In genomic region chr2:102240640-102241370, GRCh38 we compare ENCODE assay signal across 1 cellular context.
TF ChIP-seq lines count a peak whose summit lies in the region.

No MANE protein-coding gene starts in this region.

TF ChIP-seq in HepG2, 621 proteins besides CTCF, POLR2A, EP300 and RAD21 (continued from another document and continues in another):
- TF ChIP-seq ATF6 (CRISPR knock-in tag; conservative IDR thresholded peaks at IDR 0.05) = no peak
- peak; percentile 61; the same call in 1 of the 2 replicates for TF ChIP-seq ZNF556 (CRISPR knock-in tag; IDR thresholded peaks at IDR 0.05; ENCODE audit: borderline replicate concordance)
- TF ChIP-seq CSRNP1 (CRISPR knock-in tag; IDR thresholded peaks at IDR 0.05) = no peak; the same call in 1 of the 2 replicates
- no peak for TF ChIP-seq ZC3H13 (CRISPR knock-in tag; IDR thresholded peaks at IDR 0.05)
- TF ChIP-seq HINFP (CRISPR knock-in tag; IDR thresholded peaks at IDR 0.05; ENCODE audit: low read depth) = no peak
- TF ChIP-seq ZNF563 (CRISPR knock-in tag; IDR thresholded peaks at IDR 0.05) = no peak; the same call in 1 of the 2 replicates
- 0 out of 2 replicates have a peak, but pooled peaks have one; percentile 33 for TF ChIP-seq ATF3 (CRISPR knock-in tag; IDR thresholded peaks at IDR 0.05)
- TF ChIP-seq ARID3A (IDR thresholded peaks at IDR 0.05; ENCODE audit: low read depth, low read length) = peak; percentile 54; the same call in 1 of the 2 replicates
- no peak for TF ChIP-seq ZNF260 (CRISPR knock-in tag; IDR thresholded peaks at IDR 0.05; ENCODE audit: borderline replicate concordance, low read depth)
- TF ChIP-seq UBTF (CRISPR knock-in tag; IDR thresholded peaks at IDR 0.05) = peak; percentile 67
- TF ChIP-seq MLX (CRISPR knock-in tag; IDR thresholded peaks at IDR 0.05) = peak; percentile 81
- TF ChIP-seq ZNF737 (CRISPR knock-in tag; IDR thresholded peaks at IDR 0.05; ENCODE audit: borderline replicate concordance) = no peak
- peak; percentile 94 for TF ChIP-seq ZNF331 (CRISPR knock-in tag; IDR thresholded peaks at IDR 0.05)
- 0 out of 2 replicates have a peak, but pooled peaks have one; percentile 55 for TF ChIP-seq REL (CRISPR knock-in tag; conservative IDR thresholded peaks at IDR 0.05)
- peak; percentile 90; the same call in 1 of the 2 replicates for TF ChIP-seq CBX5 (CRISPR knock-in tag; IDR thresholded peaks at IDR 0.05; ENCODE audit: borderline replicate concordance)
- TF ChIP-seq ZFY (CRISPR knock-in tag; IDR thresholded peaks at IDR 0.05) = no peak; the same call in 1 of the 2 replicates
- TF ChIP-seq CENPX (CRISPR knock-in tag; IDR thresholded peaks at IDR 0.05) = no peak
- TF ChIP-seq AGO2 (optimal IDR thresholded peaks at IDR 0.05; ENCODE audit: low read depth, low read length) = no peak
- no peak for TF ChIP-seq ZFYVE20 (CRISPR knock-in tag; IDR thresholded peaks at IDR 0.05; ENCODE audit: borderline replicate concordance, low read depth)
- 0 out of 2 replicates have a peak, but pooled peaks have one; percentile 53 for TF ChIP-seq STAT6 (CRISPR knock-in tag; IDR thresholded peaks at IDR 0.05; ENCODE audit: borderline replicate concordance)
- no peak for TF ChIP-seq ZNF577 (CRISPR knock-in tag; IDR thresholded peaks at IDR 0.05; ENCODE audit: borderline replicate concordance, low read depth)
- TF ChIP-seq AKNA (CRISPR knock-in tag; IDR thresholded peaks at IDR 0.05; ENCODE audit: borderline replicate concordance) = no peak; the same call in 1 of the 2 replicates
- no peak for TF ChIP-seq SNAI1 (CRISPR knock-in tag; IDR thresholded peaks at IDR 0.05; ENCODE audit: borderline replicate concordance)
- TF ChIP-seq SNRNP70 (IDR thresholded peaks at IDR 0.05; ENCODE audit: low read depth, low read length) = no peak
- no peak for TF ChIP-seq ZNF879 (CRISPR knock-in tag; IDR thresholded peaks at IDR 0.05)
- TF ChIP-seq ZBTB7B (CRISPR knock-in tag; IDR thresholded peaks at IDR 0.05) = peak; percentile 65; the same call in 1 of the 2 replicates
- no peak for TF ChIP-seq FLYWCH1 (CRISPR knock-in tag; IDR thresholded peaks at IDR 0.05)
- no peak for TF ChIP-seq LCORL (IDR thresholded peaks at IDR 0.05)
- peak; percentile 87 for TF ChIP-seq LCORL (CRISPR knock-in tag; IDR thresholded peaks at IDR 0.05)
- peak; percentile 89; the same call in 1 of the 2 replicates for TF ChIP-seq ZNF598 (CRISPR knock-in tag; IDR thresholded peaks at IDR 0.05; ENCODE audit: borderline replicate concordance)
- TF ChIP-seq ZNF33B (CRISPR knock-in tag; IDR thresholded peaks at IDR 0.05) = 0 out of 2 replicates have a peak, but pooled peaks have one; percentile 37
- no peak for TF ChIP-seq ZNF10 (CRISPR knock-in tag; IDR thresholded peaks at IDR 0.05; ENCODE audit: borderline replicate concordance, low read depth)
- TF ChIP-seq CCAR2 (optimal IDR thresholded peaks at IDR 0.05; ENCODE audit: low read depth, low read length) = no peak
- no peak for TF ChIP-seq ZNF770 (CRISPR knock-in tag; IDR thresholded peaks at IDR 0.05)
- TF ChIP-seq POLR2AphosphoS5 (IDR thresholded peaks at IDR 0.05; ENCODE audit: low read depth, low read length) = no peak
- no peak for TF ChIP-seq ZNF432 (CRISPR knock-in tag; IDR thresholded peaks at IDR 0.05; ENCODE audit: borderline replicate concordance)
- peak; percentile 68; the same call in 1 of the 2 replicates for TF ChIP-seq SALL2 (CRISPR knock-in tag; IDR thresholded peaks at IDR 0.05)
- TF ChIP-seq HHEX (CRISPR knock-in tag; IDR thresholded peaks at IDR 0.05) = 0 out of 2 replicates have a peak, but pooled peaks have one; percentile 16
